Comparison of ENCODE assay signal across 9 cellular contexts in genomic region chr19:1383014-1383310, GRCh38. TPM values are rescaled to one million over a fixed set of nuclear protein-coding genes. Genes with fewer than 3 reads are reported as not detected.
DNase-seq lines count a peak whose midpoint lies in the region; ATAC-seq, FAIRE-seq and TF ChIP-seq lines count a peak whose summit lies in the region.
"Had no signal": no experiment of that assay in that cellular context is flagged by ENCODE, and none has a peak within 500 bp of the region (broad histone marks: within the 10 kb centered on the region; RNA-seq: fewer than 3 reads in every experiment).

No MANE protein-coding gene starts in this region.

- no peak overlapping the region for H2BK20ac ChIP-seq in H1 (ENCODE audit: low read length)

- H3K4me1 ChIP-seq in MM.1S (ENCODE audit: low read length), result 0 out of 2 replicates have a peak, but pooled peaks cover 3% of the 10 kb centered on the region
- peaks cover 0 to 7% (median 3%) of the 10 kb centered on the region in 4 experiments; a peak in 3 of 7 replicates for H3K4me1 ChIP-seq in H1 (replicated peaks in 1 of 4; ENCODE audit: control insufficient read depth in 3 of 4, insufficient read depth in 4 of 4, low read length in 3 of 4)
- peaks cover 0 to 43% (median 28%) of the 10 kb centered on the region in 4 donors for H3K4me1 ChIP-seq in sigmoid colon

- no peak overlapping the region for H2BK5ac ChIP-seq in H1 (ENCODE audit: low read depth, low read length)

- peaks cover 40% of the 10 kb centered on the region for H3K79me2 ChIP-seq in MM.1S (ENCODE audit: low read length)
- H3K79me2 ChIP-seq in H1 (ENCODE audit: control insufficient read depth in 1 of 2, insufficient read depth in 2 of 2, low read length in 2 of 2), result 0 out of 4 replicates have a peak, but pooled peaks cover 0 to 4% of the 10 kb centered on the region in 2 experiments

- H2AFZ ChIP-seq in MM.1S (ENCODE audit: low read length) (no peak overlapping the region), H1 (ENCODE audit: low read length) (no peak overlapping the region)

- no peak overlapping the region for H3K4ac ChIP-seq in H1 (replicated peaks; ENCODE audit: insufficient read length, low read depth, low read length)

- peak; percentile 1 for TF ChIP-seq CTCF in GM10248 (IDR thresholded peaks at IDR 0.05; ENCODE audit: control extremely low read depth, extremely low read depth, low read depth, missing control alignments)
- no peak for TF ChIP-seq CTCF in MM.1S (IDR thresholded peaks at IDR 0.05; ENCODE audit: low read length)
- no peak for TF ChIP-seq CTCF in H1 (IDR thresholded peaks at IDR 0.05; ENCODE audit: control extremely low read depth in 1 of 3, insufficient read depth in 1 of 3, low read depth in 1 of 3, low read length in 3 of 3)
- no peak for TF ChIP-seq CTCF in sigmoid colon (IDR thresholded peaks at IDR 0.05)

- 21% methylated on average over 9 of the region's 9 CpGs; no CpG with 5 or more reads in 1 of the 2 experiments for WGBS in H1 (ENCODE audit: extremely low coverage in 1 of 2, insufficient coverage in 1 of 2, insufficient read length in 1 of 2, insufficient replicate concordance in 2 of 2, low coverage in 1 of 2, low lambda C conversion rate in 2 of 2, missing lambda C conversion rate in 1 of 2), 2 experiments
- 8 to 14% methylated on average over 9 of the region's 9 CpGs for WGBS in sigmoid colon, 2 donors

- H4K20me1 ChIP-seq in MM.1S (ENCODE audit: insufficient read depth, low read length) (no peaks in the 10 kb centered on the region), H1 (replicated peaks in 1 of 2; ENCODE audit: control insufficient read depth in 1 of 2, insufficient read depth in 2 of 2, low read length in 2 of 2) (peaks cover 2 to 10% of the 10 kb centered on the region in 2 experiments)

- TF ChIP-seq EP300 in H1 (IDR thresholded peaks at IDR 0.05; ENCODE audit: borderline replicate concordance in 1 of 2, low read depth in 2 of 2, low read length in 2 of 2) (no peak), sigmoid colon (IDR thresholded peaks at IDR 0.05) (no peak)

- H2BK120ac ChIP-seq in H1 (replicated peaks; ENCODE audit: low read depth, low read length), result no peak overlapping the region

- H2AK5ac ChIP-seq in H1 (ENCODE audit: low read depth, low read length), result no peak overlapping the region

- no peak overlapping the region for H4K5ac ChIP-seq in H1 (ENCODE audit: insufficient read length, low read depth, low read length)

- H3K9ac ChIP-seq in MM.1S (ENCODE audit: low read length) (no peak overlapping the region), H1 (replicated peaks in 1 of 4; ENCODE audit: extremely low read depth in 1 of 4, low read depth in 3 of 4, low read length in 3 of 4) (no peak overlapping the region)
- H3K9ac ChIP-seq: parathyroid adenoma had no signal

- no peaks in the 10 kb centered on the region for H3K9me3 ChIP-seq in MM.1S (replicated peaks; ENCODE audit: insufficient read depth, low read length)
- no peaks in the 10 kb centered on the region for H3K9me3 ChIP-seq in H1 (ENCODE audit: insufficient read depth in 2 of 2, low read depth in 1 of 2, low read length in 1 of 2)
- no peaks in the 10 kb centered on the region for H3K9me3 ChIP-seq in sigmoid colon
- H3K9me3 ChIP-seq: SJCRH30 had no signal

- TF ChIP-seq POLR2A in H1 (IDR thresholded peaks at IDR 0.05; ENCODE audit: control extremely low read depth in 1 of 2, low read depth in 2 of 2, low read length in 2 of 2) (no peak), sigmoid colon (IDR thresholded peaks at IDR 0.05) (no peak)

- no peak for ATAC-seq in HG03097 (IDR thresholded peaks at IDR 0.05; ENCODE audit: low FRiP score, unreplicated experiment)

- no peak for FAIRE-seq in H1 (lab: Jason Lieb, UNC)

- H3K27me3 ChIP-seq in MM.1S (replicated peaks; ENCODE audit: insufficient read depth, low read length), result no peaks in the 10 kb centered on the region
- no peaks in the 10 kb centered on the region for H3K27me3 ChIP-seq in H1 (replicated peaks in 1 of 4; ENCODE audit: control insufficient read depth in 3 of 4, extremely low read depth in 1 of 4, insufficient read depth in 3 of 4, low read length in 3 of 4)
- no peaks in the 10 kb centered on the region for H3K27me3 ChIP-seq in sigmoid colon
- H3K27me3 ChIP-seq: SJCRH30 had no signal

- no peak for TF ChIP-seq RAD21 in H1 (IDR thresholded peaks at IDR 0.05 in 1 of 2, conservative IDR thresholded peaks at IDR 0.05 in 1 of 2; ENCODE audit: low read depth in 2 of 2, low read length in 2 of 2)

- intact Hi-C loops in sigmoid colon (cut with DNase I), result loop anchor here (2.0 to 5.0 kb wide), 2 partner anchors 24 to 106 kb away; partner anchors contain the start of genes DAZAP1 and FAM174C

- peaks cover 6% of the 10 kb centered on the region; the same call in 1 of the 2 replicates for H3K23me2 ChIP-seq in H1 (ENCODE audit: low read depth, low read length)

- no peak overlapping the region for H3K4me3 ChIP-seq in MM.1S (ENCODE audit: low read length)
- peak overlapping the region in 1 of 4 experiments; percentile 39; a peak in 3 of 8 replicates for H3K4me3 ChIP-seq in H1 (ENCODE audit: extremely low read depth in 1 of 4, insufficient read depth in 2 of 4, low read depth in 3 of 4, low read length in 4 of 4)
- H3K4me3 ChIP-seq in sigmoid colon, result peak overlapping the region in 2 of 4 donors; percentile 81 to 85

- H3K56ac ChIP-seq in H1 (replicated peaks; ENCODE audit: insufficient read length, low read depth, low read length), result no peak overlapping the region

- H3K14ac ChIP-seq in H1 (ENCODE audit: insufficient read length), result no peak overlapping the region

- H3K79me1 ChIP-seq in H1 (ENCODE audit: low read depth, low read length), result 0 out of 2 replicates have a peak, but pooled peaks cover 4% of the 10 kb centered on the region

- POLR2A ChIA-PET in GM10248 (lab: Yijun Ruan, JAX) (interaction anchor here (0.5 kb wide), 1 partner anchor 8 kb away, joined by 3 read pairs; no protein-coding TSS in a partner anchor), H1 (lab: Charles Lee; ENCODE audit: partially characterized antibody) (interaction anchor here (0.9 to 2.7 kb wide), 12 partner anchors 10 to 116 kb away, joined by 3 to 10 read pairs (median 4); partner anchors contain the start of genes CIRBP and FAM174C)

- H3K23ac ChIP-seq in H1 (ENCODE audit: insufficient read length), result no peak overlapping the region

- H3K4me2 ChIP-seq in MM.1S (ENCODE audit: low read depth, low read length) (peak overlapping the region; percentile 28; the same call in 1 of the 2 replicates), H1 (ENCODE audit: insufficient read depth in 1 of 2, low read depth in 2 of 2, low read length in 2 of 2) (peak overlapping the region; percentile 49 to 81)

- H4K91ac ChIP-seq in H1 (replicated peaks; ENCODE audit: insufficient read length, low read length), result no peak overlapping the region

- H3K27ac ChIP-seq in MM.1S (ENCODE audit: low read length), result no peak overlapping the region
- no peak overlapping the region for H3K27ac ChIP-seq in H1 (ENCODE audit: low read depth, low read length)
- peak overlapping the region; percentile 93 to 94 (median 93) for H3K27ac ChIP-seq in sigmoid colon

- no peak overlapping the region for H2BK15ac ChIP-seq in H1 (ENCODE audit: low read length)

- DNase-seq in GM10248 (ENCODE audit: extremely low spot score) (no peak), MM.1S (no peak), H1 (ENCODE audit: low read depth in 1 of 2, low spot score in 2 of 2) (no peak), sigmoid colon (no peak), SHP77 treated with DMSO at 0.1 percent for 48 hours (lab: John Stamatoyannopoulos, UW) (no peak)
- no peak for DNase-seq in stimulated activated CD4-positive, alpha-beta T cell treated with anti-CD3 and anti-CD28 coated beads, Interleukin-4, amount 100 ng/mL, for 24 hours

- H3K18ac ChIP-seq in H1 (ENCODE audit: extremely low read depth, low read length), result no peak overlapping the region

- no peak overlapping the region for H4K8ac ChIP-seq in H1 (ENCODE audit: extremely low read depth, insufficient read depth, low read length)

- no peaks in the 10 kb centered on the region for H3K9me2 ChIP-seq in MM.1S (replicated peaks; ENCODE audit: insufficient read depth, low read length)

- CTCF ChIA-PET in GM10248 (lab: Yijun Ruan, JAX), result interaction anchor here (0.6 to 2.4 kb wide), 5 partner anchors 11 to 134 kb away, joined by 3 to 16 read pairs (median 5); no protein-coding TSS in a partner anchor
- CTCF ChIA-PET in H1 (lab: Charles Lee; ENCODE audit: partially characterized antibody), result interaction anchor here (0.8 to 2.6 kb wide), 8 partner anchors 11 to 106 kb away, joined by 3 to 10 read pairs (median 5); no protein-coding TSS in a partner anchor

- H3K36me3 ChIP-seq in MM.1S (replicated peaks; ENCODE audit: insufficient read depth, low read length) (no peaks in the 10 kb centered on the region), H1 (ENCODE audit: control insufficient read depth in 2 of 4, insufficient read depth in 4 of 4, low read length in 3 of 4) (peaks cover 0 to 1% (median 0%) of the 10 kb centered on the region in 4 experiments; a peak in 2 of 8 replicates), sigmoid colon (peaks cover 0 to 20% (median 2%) of the 10 kb centered on the region in 4 donors)
- H3K36me3 ChIP-seq: SJCRH30 had no signal

- H2BK12ac ChIP-seq in H1 (ENCODE audit: low read depth, low read length), result no peak overlapping the region

- H3F3A ChIP-seq in MM.1S (ENCODE audit: insufficient read depth, low read length), result peaks cover 20% of the 10 kb centered on the region

RNA-seq across cellular contexts. Expression of gene NDUFS7, which starts 0.7 kb away (rescaled TPM):
- total RNA-seq in H1 (2021; fragmentation: NEBNext Ultra II Directional; extraction: Animal tissue kit (Norgen Biotek cat#: 25700)), result 78.1 and 92.7 TPM in 2 replicates
- polyA plus RNA-seq in H1 (2011; rRNA removed) (309 and 372 TPM in 2 replicates), sigmoid colon (100 to 1,000 TPM; 182 to 262 (median 192) TPM)
- 204 TPM for polyA plus RNA-seq in H1 (2011; cell fraction: cytosol; rRNA removed)
- 149 TPM for polyA plus RNA-seq in H1 (2011; cell fraction: nucleus; rRNA removed)
- polyA plus RNA-seq in H1 (2012, experiment 1 of 2), result 58.9 to 109 TPM (median 96.7 TPM) in 4 replicates
- 87.9 TPM for polyA plus RNA-seq in H1 (2012, experiment 2 of 2)
- polyA plus RNA-seq in H1 (2013, experiment 1 of 2), result 55.6 TPM
- polyA plus RNA-seq in H1 (2013, experiment 2 of 2), result 56.3 TPM
- 33.3 and 46.7 TPM in 2 replicates for polyA minus RNA-seq in H1 (2011; rRNA and poly(A)+ RNA removed)
- 97.7 TPM for polyA minus RNA-seq in H1 (2011; cell fraction: cytosol; rRNA and poly(A)+ RNA removed)
- polyA minus RNA-seq in H1 (2011; cell fraction: nucleus; rRNA and poly(A)+ RNA removed), result 34.6 TPM
- 100 to 1,000 TPM in 3 of 4 donors, 10 to 100 TPM in 1; 99.4 to 156 (median 128) TPM for total RNA-seq in sigmoid colon

RNA-seq across cellular contexts. Expression of gene GAMT, which starts 18.4 kb away (rescaled TPM):
- total RNA-seq in H1 (2021; fragmentation: NEBNext Ultra II Directional; extraction: Animal tissue kit (Norgen Biotek cat#: 25700)), result 17.2 TPM in 2 replicates
- polyA plus RNA-seq in H1 (2011; rRNA removed) (35.6 and 45.3 TPM in 2 replicates), sigmoid colon (1 to 10 TPM; 1.8 to 6.0 (median 5.7) TPM)
- polyA plus RNA-seq in H1 (2011; cell fraction: cytosol; rRNA removed), result 29.1 TPM
- 28.0 TPM for polyA plus RNA-seq in H1 (2011; cell fraction: nucleus; rRNA removed)
- 12.3 to 28.3 TPM (median 23.6 TPM) in 4 replicates for polyA plus RNA-seq in H1 (2012, experiment 1 of 2)
- 21.6 TPM for polyA plus RNA-seq in H1 (2012, experiment 2 of 2)
- 17.8 TPM for polyA plus RNA-seq in H1 (2013, experiment 1 of 2)
- polyA plus RNA-seq in H1 (2013, experiment 2 of 2), result 16.9 TPM
- 9.2 and 9.5 TPM in 2 replicates for polyA minus RNA-seq in H1 (2011; rRNA and poly(A)+ RNA removed)
- 12.3 TPM for polyA minus RNA-seq in H1 (2011; cell fraction: cytosol; rRNA and poly(A)+ RNA removed)
- 10.1 TPM for polyA minus RNA-seq in H1 (2011; cell fraction: nucleus; rRNA and poly(A)+ RNA removed)
- 10 to 100 TPM in 3 of 4 donors, 1 to 10 TPM in 1; 7.8 to 16.6 (median 11.5) TPM for total RNA-seq in sigmoid colon

RNA-seq across cellular contexts. Expression of gene DAZAP1, which starts 24.4 kb away (rescaled TPM):
- 341 and 343 TPM in 2 replicates for total RNA-seq in H1 (2021; fragmentation: NEBNext Ultra II Directional; extraction: Animal tissue kit (Norgen Biotek cat#: 25700))
- polyA plus RNA-seq in H1 (2011; rRNA removed) (79.6 and 139 TPM in 2 replicates), sigmoid colon (100 to 1,000 TPM in 1 of 3 donors, 10 to 100 TPM in 2; 51.1 to 132 (median 51.6) TPM)
- polyA plus RNA-seq in H1 (2011; cell fraction: cytosol; rRNA removed), result 146 TPM
- 154 TPM for polyA plus RNA-seq in H1 (2011; cell fraction: nucleus; rRNA removed)
- 141 to 222 TPM (median 192 TPM) in 4 replicates for polyA plus RNA-seq in H1 (2012, experiment 1 of 2)
- polyA plus RNA-seq in H1 (2012, experiment 2 of 2), result 169 TPM
- polyA plus RNA-seq in H1 (2013, experiment 1 of 2), result 192 TPM
- 197 TPM for polyA plus RNA-seq in H1 (2013, experiment 2 of 2)
- 44.1 and 52.1 TPM in 2 replicates for polyA minus RNA-seq in H1 (2011; rRNA and poly(A)+ RNA removed)
- polyA minus RNA-seq in H1 (2011; cell fraction: cytosol; rRNA and poly(A)+ RNA removed), result 81.1 TPM
- polyA minus RNA-seq in H1 (2011; cell fraction: nucleus; rRNA and poly(A)+ RNA removed), result 59.0 TPM
- total RNA-seq in sigmoid colon, result 10 to 100 TPM; 28.2 to 54.4 (median 42.2) TPM

RNA-seq across cellular contexts. Expression of gene RPS15, which starts 55.2 kb away (rescaled TPM):
- 1,562 and 1,589 TPM in 2 replicates for total RNA-seq in H1 (2021; fragmentation: NEBNext Ultra II Directional; extraction: Animal tissue kit (Norgen Biotek cat#: 25700))
- polyA plus RNA-seq in H1 (2011; rRNA removed) (3,890 and 4,770 TPM in 2 replicates), sigmoid colon (1,000 to 10,000 TPM; 2,516 to 4,453 (median 3,359) TPM)
- polyA plus RNA-seq in H1 (2011; cell fraction: cytosol; rRNA removed), result 4,361 TPM
- polyA plus RNA-seq in H1 (2011; cell fraction: nucleus; rRNA removed), result 2,705 TPM
- polyA plus RNA-seq in H1 (2012, experiment 1 of 2), result 2,291 to 3,052 TPM (median 2,740 TPM) in 4 replicates
- polyA plus RNA-seq in H1 (2012, experiment 2 of 2), result 8,937 TPM
- 2,700 TPM for polyA plus RNA-seq in H1 (2013, experiment 1 of 2)
- 2,703 TPM for polyA plus RNA-seq in H1 (2013, experiment 2 of 2)
- polyA minus RNA-seq in H1 (2011; rRNA and poly(A)+ RNA removed), result 313 and 344 TPM in 2 replicates
- 991 TPM for polyA minus RNA-seq in H1 (2011; cell fraction: cytosol; rRNA and poly(A)+ RNA removed)
- 590 TPM for polyA minus RNA-seq in H1 (2011; cell fraction: nucleus; rRNA and poly(A)+ RNA removed)
- 1,000 to 10,000 TPM; 3,601 to 5,641 (median 3,840) TPM for total RNA-seq in sigmoid colon

Comparison
In these comparisons a context has a peak if more than half of its experiments do, and no peak if none do; other contexts are left out.
1. H3K27ac ChIP-seq: peak in sigmoid colon (4 of 4); none in MM.1S (single experiment) and H1 (single experiment).